In genomic region chr12:131863711-131864396, GRCh38 we compare ENCODE assay signal across 26 cellular contexts. TPM values are rescaled to one million over a fixed set of nuclear protein-coding genes. Genes with fewer than 3 reads are reported as not detected.
DNase-seq lines count a peak whose midpoint lies in the region; ATAC-seq, FAIRE-seq and TF ChIP-seq lines count a peak whose summit lies in the region.
"Had no signal": no experiment of that assay in that cellular context is flagged by ENCODE, and none has a peak within 500 bp of the region (broad histone marks: within the 10 kb centered on the region; RNA-seq: fewer than 3 reads in every experiment).

No MANE protein-coding gene starts in this region.

- H3K9me3 Mint-ChIP-seq in neural progenitor cell: no peaks in the 10 kb centered on the region
- H3K9me3 Mint-ChIP-seq: nephron progenitor cell had no signal

- H4K20me1 ChIP-seq in neural progenitor cell (ENCODE audit: low read depth): no peaks in the 10 kb centered on the region

- H3K4me3 ChIP-seq in neural progenitor cell (no peak overlapping the region), gastrocnemius medialis (no peak overlapping the region), prostate gland (no peak overlapping the region)
- H3K4me3 ChIP-seq: adrenal gland, cardiac muscle cell, MG63, SJSA1 had no signal

- H3K27ac ChIP-seq in neural progenitor cell: no peak overlapping the region
- no peak overlapping the region for H3K27ac ChIP-seq in gastrocnemius medialis
- no peak overlapping the region for H3K27ac ChIP-seq in prostate gland
- H3K27ac ChIP-seq: cardiac muscle cell, SJSA1 had no signal

- H3K27me3 ChIP-seq in neural progenitor cell: peaks cover 18% of the 10 kb centered on the region
- H3K27me3 ChIP-seq in gastrocnemius medialis: no peaks in the 10 kb centered on the region
- no peaks in the 10 kb centered on the region for H3K27me3 ChIP-seq in prostate gland (replicated peaks; ENCODE audit: insufficient read depth)
- H3K27me3 ChIP-seq: adrenal gland, cardiac muscle cell, MG63, SJSA1 had no signal

- 71% methylated on average over 24 of the region's 24 CpGs for WGBS in prostate gland

- no peak overlapping the region for H3K4me3 Mint-ChIP-seq in neural progenitor cell
- H3K4me3 Mint-ChIP-seq: activated CD8-positive, alpha-beta memory T cell treated with anti-CD3 and anti-CD28 coated beads, Interleukin-2, amount 10 ng/mL, durations not matched to agents 7 days and 5 days; nephron progenitor cell had no signal

- H3K27me3 Mint-ChIP-seq in neural progenitor cell (ENCODE audit: insufficient read depth, low read depth): peaks cover 19% of the 10 kb centered on the region
- H3K27me3 Mint-ChIP-seq: activated CD8-positive, alpha-beta memory T cell treated with anti-CD3 and anti-CD28 coated beads, Interleukin-2, amount 10 ng/mL, durations not matched to agents 7 days and 5 days had no signal

- TF ChIP-seq POLR2A in GM12892 (IDR thresholded peaks at IDR 0.05; ENCODE audit: low read depth, low read length): no peak
- no peak for TF ChIP-seq POLR2A in gastrocnemius medialis (IDR thresholded peaks at IDR 0.05)
- TF ChIP-seq POLR2A in prostate gland (IDR thresholded peaks at IDR 0.05): no peak

- H3K4me1 Mint-ChIP-seq in neural progenitor cell: peaks cover 44% of the 10 kb centered on the region

- no peak overlapping the region for H3K4me2 ChIP-seq in neural progenitor cell

- no peaks in the 10 kb centered on the region for H3K36me3 Mint-ChIP-seq in neural progenitor cell
- H3K36me3 Mint-ChIP-seq: activated CD8-positive, alpha-beta memory T cell treated with anti-CD3 and anti-CD28 coated beads, Interleukin-2, amount 10 ng/mL, durations not matched to agents 7 days and 5 days had no signal

- peaks cover 36% of the 10 kb centered on the region for H3F3A ChIP-seq in neural progenitor cell (ENCODE audit: low read depth)

- in situ Hi-C loops in gastrocnemius medialis (cut with MboI; ENCODE audit: low sequenced_read_pairs in 4 of 4): no loop called here

- H2AFZ ChIP-seq in neural progenitor cell (replicated peaks): no peak overlapping the region

- H3K27ac Mint-ChIP-seq in neural progenitor cell: peak overlapping the region; percentile 60
- H3K27ac Mint-ChIP-seq: activated CD8-positive, alpha-beta memory T cell treated with anti-CD3 and anti-CD28 coated beads, Interleukin-2, amount 10 ng/mL, durations not matched to agents 7 days and 5 days; nephron progenitor cell had no signal

- TF ChIP-seq CTCF in neural progenitor cell (IDR thresholded peaks at IDR 0.05) (no peak), gastrocnemius medialis (IDR thresholded peaks at IDR 0.05 in 4 of 5, conservative IDR thresholded peaks at IDR 0.05 in 1 of 5) (no peak), prostate gland (IDR thresholded peaks at IDR 0.05) (no peak)

- H3K4me1 ChIP-seq in neural progenitor cell (peaks cover 26% of the 10 kb centered on the region), gastrocnemius medialis (no peaks in the 10 kb centered on the region), prostate gland (replicated peaks) (no peaks in the 10 kb centered on the region)
- H3K4me1 ChIP-seq: adrenal gland had no signal

- H3K9me3 ChIP-seq in neural progenitor cell (ENCODE audit: low read depth): no peaks in the 10 kb centered on the region
- no peaks in the 10 kb centered on the region for H3K9me3 ChIP-seq in gastrocnemius medialis
- H3K9me3 ChIP-seq in prostate gland: no peaks in the 10 kb centered on the region
- H3K9me3 ChIP-seq: adrenal gland, MG63, SJSA1 had no signal

- H3K9ac ChIP-seq in neural progenitor cell: no peak overlapping the region

- DNase-seq in GM12892 (ENCODE audit: insufficient read length) (peak; percentile 18), NCI-H1694 (lab: John Stamatoyannopoulos, UW) (peak; percentile 6), ecto neural progenitor cell (ENCODE audit: low spot score) (peak; percentile 48), neural progenitor cell (ENCODE audit: low spot score) (no peak), gastrocnemius medialis (no peak), NOMO-1 (lab: John Stamatoyannopoulos, UW; ENCODE audit: unreplicated experiment in 2 of 2) (no peak), prostate gland (ENCODE audit: low spot score) (no peak)
- no peak for DNase-seq in activated T-cell treated with anti-CD3 and anti-CD28 coated beads, Interleukin-2, amount 50 U/mL, for 1 hour
- DNase-seq: activated CD8-positive, alpha-beta memory T cell treated with anti-CD3 and anti-CD28 coated beads, Interleukin-2, amount 10 ng/mL, durations not matched to agents 7 days and 5 days; activated effector memory CD4-positive, alpha-beta T cell treated with Interleukin-2 at 50 U/mL for 16 hours; C1 segment of cervical spinal cord; effector CD4-positive, alpha-beta T cell; GF-D8; kidney glomerular epithelial cell; midbrain; NCI-H146; NCI-H510A; nephron progenitor cell; PC-3; T-helper 9 cell had no signal

- no peaks in the 10 kb centered on the region for H3K36me3 ChIP-seq in neural progenitor cell
- H3K36me3 ChIP-seq in gastrocnemius medialis: no peaks in the 10 kb centered on the region
- H3K36me3 ChIP-seq in prostate gland: no peaks in the 10 kb centered on the region
- H3K36me3 ChIP-seq: adrenal gland, cardiac muscle cell, MG63, SJSA1 had no signal

- H3K79me2 ChIP-seq in neural progenitor cell (ENCODE audit: low read depth): no peaks in the 10 kb centered on the region

- intact Hi-C loops in gastrocnemius medialis (cut with DNase I; ENCODE audit: low total_unique reads): no loop called here
- intact Hi-C loops in prostate gland (cut with DNase I): no loop called here

- no peak for FAIRE-seq in GM12892 (lab: Jason Lieb, UNC)
- FAIRE-seq: GM12891 had no signal

- no peak for ATAC-seq in gastrocnemius medialis
- ATAC-seq: activated CD4-positive, CD25-positive, alpha-beta regulatory T cell treated with anti-CD3 and anti-CD28 coated beads, Interleukin-2, amount 50 U/mL, for 24 hours; activated CD8-positive, alpha-beta memory T cell treated with anti-CD3 and anti-CD28 coated beads, Interleukin-2, amount 10 ng/mL, durations not matched to agents 7 days and 5 days; PC-3 had no signal

RNA-seq across cellular contexts. Expression of gene ULK1, which starts 30.6 kb away (rescaled TPM):
- polyA plus RNA-seq in GM12892 (2012; ENCODE audit: missing spikeins): 4.1 TPM
- total RNA-seq in neural progenitor cell (ENCODE audit: low replicate concordance) (4.9 and 16.0 TPM in 2 replicates), gastrocnemius medialis (10 to 100 TPM; 27.9 to 81.2 (median 48.6) TPM), prostate gland (10 to 100 TPM; 26.2 to 62.5 TPM)

RNA-seq across cellular contexts. Expression of gene MMP17, which starts 35.7 kb away (rescaled TPM):
- polyA plus RNA-seq in GM12892 (2012; ENCODE audit: missing spikeins): not detected
- total RNA-seq in neural progenitor cell (ENCODE audit: low replicate concordance) (2.1 and 7.1 TPM in 2 replicates), gastrocnemius medialis (1 to 10 TPM in 2 of 4 donors, under 1 TPM in 1, not detected in 1; 0.75 to 1.6 (median 1.4) TPM), prostate gland (10 to 100 TPM in 1 of 2 donors, 1 to 10 TPM in 1; 1.1 to 35.7 TPM)
- total RNA-seq: activated CD8-positive, alpha-beta memory T cell treated with anti-CD3 and anti-CD28 coated beads, Interleukin-2, amount 10 ng/mL, durations not matched to agents 7 days and 5 days; cardiac muscle cell had no signal

Comparison
In these comparisons a context has a peak if more than half of its experiments do, and no peak if none do; other contexts are left out.
1. DNase-seq: peak in GM12892 (single experiment), NCI-H1694 (single experiment) and ecto neural progenitor cell (single experiment); none in neural progenitor cell (single experiment), gastrocnemius medialis (0 of 2), activated T-cell treated with anti-CD3 and anti-CD28 coated beads, Interleukin-2, amount 50 U/mL, for 1 hour (single experiment), NOMO-1 (0 of 2) and prostate gland (single experiment).